22 cellular contexts compared by ENCODE assay signal in the genomic region with DNA sequence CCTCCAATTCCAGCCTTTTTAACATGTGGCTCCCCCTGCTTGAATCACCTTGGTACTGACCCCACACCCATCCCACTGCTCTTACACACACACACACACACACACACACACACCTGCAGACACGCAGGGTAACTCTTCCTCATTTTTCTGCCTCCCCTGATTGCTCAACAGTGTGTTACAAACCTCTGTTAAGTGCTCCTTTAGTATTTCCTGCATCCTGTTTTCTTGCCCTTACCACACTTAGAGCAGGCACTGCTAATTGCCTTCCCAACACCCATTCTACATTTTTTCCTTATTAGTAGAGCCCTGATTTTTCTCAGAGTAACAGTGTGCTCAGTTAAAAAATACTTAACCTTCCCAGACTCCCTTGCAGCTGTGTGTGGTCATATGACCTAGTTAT.
DNase-seq lines count a peak whose midpoint lies in the region; ATAC-seq and TF ChIP-seq lines count a peak whose summit lies in the region.
"Had no signal": no experiment of that assay in that cellular context is flagged by ENCODE, and none has a peak within 500 bp of the region (broad histone marks: within the 10 kb centered on the region; RNA-seq: fewer than 3 reads in every experiment).

No MANE protein-coding gene starts in this region.

- no peak for ATAC-seq in HG03571 (IDR thresholded peaks at IDR 0.05; ENCODE audit: unreplicated experiment)
- ATAC-seq: A549, Panc1 had no signal

- CTCF ChIA-PET in OCI-LY7 (lab: Charles Lee; ENCODE audit: unreplicated experiment) = no interaction called here

- no peaks in the 10 kb centered on the region for H3K36me3 ChIP-seq in OCI-LY7 (ENCODE audit: insufficient read depth, low read length)
- H3K36me3 ChIP-seq in spleen = no peaks in the 10 kb centered on the region
- no peaks in the 10 kb centered on the region for H3K36me3 ChIP-seq in thyroid gland
- H3K36me3 ChIP-seq: BE2C, SJSA1 had no signal

- WGBS in spleen, 5 donors = 13 to 46% (median 40%) methylated on average over 1 of the region's 1 CpG
- 54 to 58% methylated on average over 1 of the region's 1 CpG for WGBS in thyroid gland, 2 donors

- H3K27ac ChIP-seq in OCI-LY7 (ENCODE audit: low read depth, low read length, poor library complexity, severe bottlenecking) (no peak overlapping the region), spleen (no peak overlapping the region), thyroid gland (no peak overlapping the region)
- H3K27ac ChIP-seq: A549, SJSA1 had no signal

- H3K4me2 ChIP-seq in OCI-LY7 (ENCODE audit: low read length) = no peak overlapping the region
- H3K4me2 ChIP-seq: A549 had no signal

- no peak overlapping the region for H3K4me3 ChIP-seq in OCI-LY7 (ENCODE audit: low read depth, low read length, poor library complexity, severe bottlenecking)
- no peak overlapping the region for H3K4me3 ChIP-seq in epithelial cell of esophagus (ENCODE audit: low read length)
- H3K4me3 ChIP-seq in spleen = no peak overlapping the region
- H3K4me3 ChIP-seq in thyroid gland (replicated peaks in 1 of 3) = no peak overlapping the region
- H3K4me3 ChIP-seq: A549, SJSA1 had no signal

- H3K4me1 ChIP-seq in OCI-LY7 (ENCODE audit: insufficient read depth, low read length, poor library complexity, severe bottlenecking) (no peaks in the 10 kb centered on the region), spleen (no peaks in the 10 kb centered on the region), thyroid gland (no peaks in the 10 kb centered on the region)
- H3K4me1 ChIP-seq: A549, BE2C, SJSA1 had no signal

- H2AFZ ChIP-seq in OCI-LY7 (ENCODE audit: low read length) = 0 out of 2 replicates have a peak overlapping the region, but pooled peaks have one; percentile 17

- H3K27me3 ChIP-seq in spleen (replicated peaks in 1 of 7) (no peaks in the 10 kb centered on the region), thyroid gland (no peaks in the 10 kb centered on the region)
- H3K27me3 ChIP-seq: BE2C, SJSA1 had no signal

- TF ChIP-seq CTCF in OCI-LY7 (conservative IDR thresholded peaks at IDR 0.05; ENCODE audit: low read length) (no peak), epithelial cell of esophagus (IDR thresholded peaks at IDR 0.05; ENCODE audit: insufficient read depth, low read depth, low read length, missing control alignments) (no peak), spleen (IDR thresholded peaks at IDR 0.05 in 8 of 11, conservative IDR thresholded peaks at IDR 0.05 in 3 of 11) (no peak), thyroid gland (IDR thresholded peaks at IDR 0.05) (no peak)

- BruUV-seq in OCI-LY7 (replicated peaks; lab: Mats Ljungman, UMichigan) = no TSS peak

- DNase-seq in KBM-7 (peak; percentile 25), MV-4-11 (lab: John Stamatoyannopoulos, UW) (peak; percentile 70), OCI-LY7 (ENCODE audit: low spot score) (no peak), epithelial cell of esophagus (ENCODE audit: low read depth) (peak; percentile 52), posterior cingulate gyrus (no peak), spleen (no peak), thyroid gland (no peak)
- DNase-seq: BE2C, DMS53, GF-D8, IMR-90, Kasumi-1, MM.1S, NCI-H1694, NCI-H2081, NCI-H2171, NCI-H345, NCI-H524 had no signal

- in situ Hi-C loops in KBM-7 (cut with MboI; ENCODE audit: low pct_unique_long_range_greater_than_20kb, low sequenced_read_pairs) = no loop called here

- H3K79me2 ChIP-seq in OCI-LY7 (ENCODE audit: insufficient read depth, low read depth, low read length) = no peaks in the 10 kb centered on the region

- no peaks in the 10 kb centered on the region for H3K9me3 ChIP-seq in OCI-LY7 (ENCODE audit: low read length)
- peaks cover 0 to 6% (median 0%) of the 10 kb centered on the region in 8 donors for H3K9me3 ChIP-seq in spleen
- no peaks in the 10 kb centered on the region for H3K9me3 ChIP-seq in thyroid gland
- H3K9me3 ChIP-seq: A549, BE2C, SJSA1 had no signal

- intact Hi-C loops in OCI-LY7 (cut with micrococcal nuclease; ENCODE audit: unreplicated experiment) (no loop called here), posterior cingulate gyrus (cut with DNase I) (no loop called here), spleen (cut with DNase I; ENCODE audit: low total_unique reads) (no loop called here), thyroid gland (cut with DNase I) (no loop called here)

- no peaks in the 10 kb centered on the region for H3K9me2 ChIP-seq in OCI-LY7 (ENCODE audit: insufficient read depth, low read length)

- TF ChIP-seq POLR2A in spleen (IDR thresholded peaks at IDR 0.05) (no peak), thyroid gland (IDR thresholded peaks at IDR 0.05) (no peak)

- H4K20me1 ChIP-seq in OCI-LY7 (ENCODE audit: insufficient read depth, low read length) = no peaks in the 10 kb centered on the region

- POLR2A ChIA-PET in OCI-LY7 (lab: Charles Lee) = no interaction called here

Comparison
In these comparisons a context has a peak if more than half of its experiments do, and no peak if none do; other contexts are left out.
1. DNase-seq: peak in KBM-7 (single experiment), MV-4-11 (single experiment) and epithelial cell of esophagus (single experiment); none in OCI-LY7 (single experiment), posterior cingulate gyrus (0 of 10), spleen (single experiment) and thyroid gland (0 of 2).